Comparison of ENCODE assay signal across 33 cellular contexts in the genomic region with DNA sequence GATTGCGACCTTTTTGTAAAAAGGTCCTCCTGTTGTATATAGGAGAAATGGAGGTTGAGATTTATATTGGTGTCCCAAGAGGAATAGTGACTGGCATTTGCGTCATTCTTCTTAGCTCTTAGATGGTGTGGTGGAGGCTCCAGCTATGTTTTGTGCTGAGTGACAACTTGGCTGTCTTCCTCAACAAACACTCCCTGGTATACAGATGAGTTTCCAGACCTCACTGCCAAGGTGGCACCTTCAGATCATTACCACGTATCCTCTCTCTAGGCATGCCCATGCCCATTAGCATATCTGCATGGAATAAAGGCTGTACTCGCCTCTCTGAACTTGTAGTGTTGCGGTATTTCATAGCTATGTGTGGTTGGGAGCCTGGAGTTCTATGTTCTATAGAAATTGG.
DNase-seq lines count a peak whose midpoint lies in the region; ATAC-seq lines count a peak whose summit lies in the region.
"Had no signal": no experiment of that assay in that cellular context is flagged by ENCODE, and none has a peak within 500 bp of the region (broad histone marks: within the 10 kb centered on the region; RNA-seq: fewer than 3 reads in every experiment).

No MANE protein-coding gene starts in this region.

- H3K9me3 Mint-ChIP-seq in activated T-cell treated with anti-CD3 and anti-CD28 coated beads, Interleukin-2, amount 50 U/mL, for 4 hours: peaks cover 13% of the 10 kb centered on the region

- H3K4me2 ChIP-seq in Karpas-422 (ENCODE audit: low read depth, low read length, poor library complexity, severe bottlenecking): no peak overlapping the region
- H3K4me2 ChIP-seq: A549; BLaER1; BLaER1 treated with 17β-estradiol and CSF1 and Interleukin-3, amounts not matched to agents 10 nM and 100 nM had no signal

- H3K4me3 ChIP-seq in Karpas-422 (ENCODE audit: low read length): no peak overlapping the region
- H3K4me3 ChIP-seq: A549; BLaER1; BLaER1 treated with 17β-estradiol and CSF1 and Interleukin-3, amounts not matched to agents 10 nM and 100 nM had no signal

- no peak overlapping the region for H3K27ac ChIP-seq in Karpas-422 (ENCODE audit: low read length)
- H3K27ac ChIP-seq: 22Rv1; A549; BLaER1; BLaER1 treated with 17β-estradiol and CSF1 and Interleukin-3, amounts not matched to agents 10 nM and 100 nM; C4-2B had no signal

- H2AFZ ChIP-seq in Karpas-422 (ENCODE audit: low read length): no peak overlapping the region

- H3K4me1 ChIP-seq in Karpas-422 (ENCODE audit: low read length): no peaks in the 10 kb centered on the region
- H3K4me1 ChIP-seq: A549; BE2C; BLaER1; BLaER1 treated with 17β-estradiol and CSF1 and Interleukin-3, amounts not matched to agents 10 nM and 100 nM; Caco-2 had no signal

- H3K9me3 ChIP-seq in Karpas-422 (ENCODE audit: low read length): no peaks in the 10 kb centered on the region
- H3K9me3 ChIP-seq: BE2C, Caco-2 had no signal

- H3K79me2 ChIP-seq in Karpas-422 (ENCODE audit: low read length): no peaks in the 10 kb centered on the region

- DNase-seq in Right ventricle myocardium superior: no peak
- no peak for DNase-seq in cardiac septum (ENCODE audit: low spot score)
- no peak for DNase-seq in left ventricle myocardium superior
- DNase-seq in Right ventricle myocardium inferior (ENCODE audit: missing footprints): no peak
- DNase-seq in Karpas-422: peak; percentile 14
- no peak for DNase-seq in activated T-cell treated with anti-CD3 and anti-CD28 coated beads, Interleukin-2, amount 50 U/mL, for 4 hours
- DNase-seq: 8988T; ACHN; AML-193; BE2C; C1 segment of cervical spinal cord; Caco-2; Calu3; CD4-positive, alpha-beta memory T cell; CD4-positive, alpha-beta T cell; CD4-positive, CD25-positive, alpha-beta regulatory T cell; CD8-positive, alpha-beta memory T cell; CD8-positive, alpha-beta T cell; COR-L47; DMS 273 treated with DMSO at 0.1 percent for 48 hours; DMS153; DMS53; DMS79; DMS79 treated with DMSO at 0.1 percent for 48 hours; DND-41; EL had no signal

- ATAC-seq in Right ventricle myocardium superior (ENCODE audit: poor library complexity): peak; percentile 22
- peak; percentile 25 for ATAC-seq in left ventricle myocardium superior
- no peak for ATAC-seq in Right ventricle myocardium inferior
- ATAC-seq in activated T-cell treated with anti-CD3 and anti-CD28 coated beads, Interleukin-2, amount 50 U/mL, for 4 hours: no peak
- ATAC-seq: A549; CD8-positive, alpha-beta T cell had no signal

- H3K36me3 Mint-ChIP-seq in activated T-cell treated with anti-CD3 and anti-CD28 coated beads, Interleukin-2, amount 50 U/mL, for 4 hours (ENCODE audit: insufficient read depth): peaks cover 81% of the 10 kb centered on the region

- H3K9ac ChIP-seq in Karpas-422 (ENCODE audit: low read length): no peak overlapping the region
- H3K9ac ChIP-seq: BLaER1; BLaER1 treated with 17β-estradiol and CSF1 and Interleukin-3, amounts not matched to agents 10 nM and 100 nM had no signal

- no peaks in the 10 kb centered on the region for H3K27me3 Mint-ChIP-seq in activated T-cell treated with anti-CD3 and anti-CD28 coated beads, Interleukin-2, amount 50 U/mL, for 4 hours (ENCODE audit: low read depth)
- H3K27me3 Mint-ChIP-seq: B cell; CD4-positive, alpha-beta memory T cell; CD4-positive, alpha-beta T cell; CD4-positive, CD25-positive, alpha-beta regulatory T cell; CD8-positive, alpha-beta memory T cell had no signal

- intact Hi-C loops in Right ventricle myocardium superior (cut with DNase I): no loop called here
- intact Hi-C loops in cardiac septum (cut with DNase I): no loop called here
- intact Hi-C loops in left ventricle myocardium superior (cut with micrococcal nuclease): no loop called here
- intact Hi-C loops in Right ventricle myocardium inferior (cut with DNase I): no loop called here

- no peaks in the 10 kb centered on the region for H3K27me3 ChIP-seq in Karpas-422 (ENCODE audit: low read length)
- H3K27me3 ChIP-seq: BE2C; BLaER1; BLaER1 treated with 17β-estradiol and CSF1 and Interleukin-3, amounts not matched to agents 10 nM and 100 nM had no signal

- H3K4me1 Mint-ChIP-seq in activated T-cell treated with anti-CD3 and anti-CD28 coated beads, Interleukin-2, amount 50 U/mL, for 4 hours (ENCODE audit: low read depth): no peaks in the 10 kb centered on the region
- H3K4me1 Mint-ChIP-seq: B cell, CD14-positive monocyte had no signal

- no peak overlapping the region for H3K4me3 Mint-ChIP-seq in activated T-cell treated with anti-CD3 and anti-CD28 coated beads, Interleukin-2, amount 50 U/mL, for 4 hours
- H3K4me3 Mint-ChIP-seq: B cell; CD14-positive monocyte; CD4-positive, alpha-beta memory T cell; CD4-positive, alpha-beta T cell; CD4-positive, CD25-positive, alpha-beta regulatory T cell; CD8-positive, alpha-beta memory T cell; CD8-positive, alpha-beta T cell had no signal

- H3K36me3 ChIP-seq in Karpas-422 (ENCODE audit: insufficient read depth, low read length): 0 out of 2 replicates have a peak, but pooled peaks cover 5% of the 10 kb centered on the region
- H3K36me3 ChIP-seq: BE2C had no signal

- H4K20me1 ChIP-seq in Karpas-422 (ENCODE audit: insufficient read depth, low read depth, low read length): no peaks in the 10 kb centered on the region
- H4K20me1 ChIP-seq: BLaER1; BLaER1 treated with 17β-estradiol and CSF1 and Interleukin-3, amounts not matched to agents 10 nM and 100 nM had no signal

- H3K9me2 ChIP-seq in Karpas-422 (replicated peaks; ENCODE audit: insufficient read depth, low read length): 0 out of 2 replicates have a peak, but pooled peaks cover 4% of the 10 kb centered on the region

Comparison
In these comparisons a context has a peak if more than half of its experiments do, and no peak if none do; other contexts are left out.
1. ATAC-seq: peak in Right ventricle myocardium superior (single experiment) and left ventricle myocardium superior (single experiment); none in Right ventricle myocardium inferior (single experiment) and activated T-cell treated with anti-CD3 and anti-CD28 coated beads, Interleukin-2, amount 50 U/mL, for 4 hours (0 of 2).